Comparison of ENCODE assay signal across 2 cellular contexts in genomic region chr11:3328503-3328902, GRCh38. TPM values are rescaled to one million over a fixed set of nuclear protein-coding genes. Genes with fewer than 3 reads are reported as not detected.
DNase-seq lines count a peak whose midpoint lies in the region; ATAC-seq, FAIRE-seq and TF ChIP-seq lines count a peak whose summit lies in the region.
"Not testable (repeated sequence)": the region's sequence is repeated elsewhere in the genome, so short reads cannot be mapped to it uniquely, and the experiment has no call there.

No MANE protein-coding gene starts in this region.

- H3K4me3 Mint-ChIP-seq in natural killer cell treated with Interleukin-12 subunit alpha and Interleukin-12 subunit beta and Interleukin-15 and Interleukin-18, amount 100 ng/mL, for 72 hours = not testable (repeated sequence)

- SMC1A ChIA-PET in GM12878 (lab: Charles Lee; ENCODE audit: uncharacterized antibody, unreplicated experiment) = not testable (repeated sequence)

- CTCF ChIA-PET in GM12878 (lab: Yijun Ruan, JAX) = not testable (repeated sequence)

- WGBS in GM12878 (ENCODE audit: insufficient coverage, insufficient replicate concordance, low lambda C conversion rate, missing lambda C conversion rate) = no CpG with 5 or more reads among the region's 4 CpGs

- TF ChIP-seq EP300 in GM12878 (IDR thresholded peaks at IDR 0.05; ENCODE audit: borderline replicate concordance in 1 of 2, control insufficient read depth in 1 of 2, low read depth in 2 of 2, low read length in 2 of 2) = not testable (repeated sequence)

- not testable (repeated sequence) for H3K36me3 Mint-ChIP-seq in natural killer cell treated with Interleukin-12 subunit alpha and Interleukin-12 subunit beta and Interleukin-15 and Interleukin-18, amount 100 ng/mL, for 72 hours

- not testable (repeated sequence) for H3K27me3 Mint-ChIP-seq in natural killer cell treated with Interleukin-12 subunit alpha and Interleukin-12 subunit beta and Interleukin-15 and Interleukin-18, amount 100 ng/mL, for 72 hours

- POLR2A ChIA-PET in GM12878 (lab: Charles Lee) = not testable (repeated sequence)

- TF ChIP-seq CTCF in GM12878 (IDR thresholded peaks at IDR 0.05 in 2 of 3, conservative IDR thresholded peaks at IDR 0.05 in 1 of 3; ENCODE audit: control insufficient read depth in 2 of 3, extremely low read depth in 1 of 3, insufficient read depth in 1 of 3, low read depth in 3 of 3, low read length in 3 of 3) = not testable (repeated sequence)

- H3K4me2 ChIP-seq in GM12878 (ENCODE audit: control insufficient read depth, insufficient read depth) = not testable (repeated sequence)

- not testable (repeated sequence) for TF ChIP-seq POLR2A in GM12878 (IDR thresholded peaks at IDR 0.05; ENCODE audit: low read depth, low read length)

- not testable (repeated sequence) for H3K9ac ChIP-seq in GM12878 (ENCODE audit: control insufficient read depth, insufficient read depth, low read length)

- not testable (repeated sequence) for H3K27me3 ChIP-seq in GM12878 (replicated peaks in 1 of 2; ENCODE audit: control insufficient read depth in 2 of 2, insufficient read depth in 2 of 2, low read length in 1 of 2)

- not testable (repeated sequence) for H3K4me1 ChIP-seq in GM12878 (ENCODE audit: control insufficient read depth, insufficient read depth, low read length)

- ATAC-seq in GM12878 = 0 out of 3 replicates have a peak, but pooled peaks have one; percentile 20
- peak; percentile 59 to 83 for ATAC-seq in natural killer cell treated with Interleukin-12 subunit alpha and Interleukin-12 subunit beta and Interleukin-15 and Interleukin-18, amount 100 ng/mL, for 72 hours

- not testable (repeated sequence) for DNase-seq in GM12878 (ENCODE audit: low read depth, low spot score); natural killer cell treated with Interleukin-12 subunit alpha and Interleukin-12 subunit beta and Interleukin-15 and Interleukin-18, amount 100 ng/mL, for 72 hours (ENCODE audit: low spot score)

- RAD21 ChIA-PET in GM12878 (lab: Charles Lee; ENCODE audit: unreplicated experiment) = not testable (repeated sequence)

- H3K4me3 ChIP-seq in GM12878 = not testable (repeated sequence)

- not testable (repeated sequence) for H3K9me3 Mint-ChIP-seq in natural killer cell treated with Interleukin-12 subunit alpha and Interleukin-12 subunit beta and Interleukin-15 and Interleukin-18, amount 100 ng/mL, for 72 hours

- not testable (repeated sequence) for H4K20me1 ChIP-seq in GM12878 (ENCODE audit: control insufficient read depth, insufficient read depth)

- intact Hi-C loops in GM12878 (cut with micrococcal nuclease; ENCODE audit: unreplicated experiment) = not testable (repeated sequence)

- not testable (repeated sequence) for H3K27ac ChIP-seq in GM12878 (ENCODE audit: control insufficient read depth, insufficient read depth)

- not testable (repeated sequence) for FAIRE-seq in GM12878 (lab: Jason Lieb, UNC)

- not testable (repeated sequence) for TF ChIP-seq RAD21 in GM12878 (IDR thresholded peaks at IDR 0.05; ENCODE audit: insufficient read depth, low read depth, low read length)

- H2AFZ ChIP-seq in GM12878 (ENCODE audit: control insufficient read depth, low read depth, low read length) = not testable (repeated sequence)

- in situ Hi-C loops in GM12878 (cut with MboI) = not testable (repeated sequence)

- not testable (repeated sequence) for H3K9me3 ChIP-seq in GM12878 (replicated peaks; ENCODE audit: control insufficient read depth, insufficient read depth, low read length)

- not testable (repeated sequence) for H3K27ac Mint-ChIP-seq in natural killer cell treated with Interleukin-12 subunit alpha and Interleukin-12 subunit beta and Interleukin-15 and Interleukin-18, amount 100 ng/mL, for 72 hours

- not testable (repeated sequence) for H3K79me2 ChIP-seq in GM12878 (ENCODE audit: control insufficient read depth, insufficient read depth, low read length)

- BruUV-seq in GM12878 (replicated peaks; lab: Mats Ljungman, UMichigan) = not testable (repeated sequence)

- H3K4me1 Mint-ChIP-seq in natural killer cell treated with Interleukin-12 subunit alpha and Interleukin-12 subunit beta and Interleukin-15 and Interleukin-18, amount 100 ng/mL, for 72 hours (ENCODE audit: low read depth in 2 of 2) = not testable (repeated sequence)

- H3K36me3 ChIP-seq in GM12878 (ENCODE audit: control insufficient read depth in 2 of 2, insufficient read depth in 2 of 2, low read length in 1 of 2) = not testable (repeated sequence)

RNA-seq across cellular contexts. Expression of gene ZNF195, which starts 50.4 kb away (rescaled TPM):
- total RNA-seq in GM12878 (2013; cell fraction: nucleolus; rRNA removed) = 118 and 122 TPM in 2 replicates
- total RNA-seq in GM12878 (2014; rRNA removed) = 31.8 and 38.4 TPM in 2 replicates
- 35.9 and 38.8 TPM in 2 replicates for total RNA-seq in GM12878 (2014; rRNA removed; fragmentation: Illumina TruSeq; extraction: Trizol)
- 30.4 and 34.6 TPM in 2 replicates for total RNA-seq in GM12878 (2021)
- 17.4 TPM for polyA plus RNA-seq in GM12878 (2011; ENCODE audit: low read depth)
- 51.8 and 62.1 TPM in 2 replicates for polyA plus RNA-seq in GM12878 (2011; rRNA removed)
- polyA plus RNA-seq in GM12878 (2011; cell fraction: cytosol; rRNA removed) = 28.6 and 31.3 TPM in 2 replicates
- polyA plus RNA-seq in GM12878 (2011; cell fraction: nucleus; rRNA removed) = 36.2 and 43.9 TPM in 2 replicates
- polyA plus RNA-seq in GM12878 (2012) = 17.5 and 18.7 TPM in 2 replicates
- 34.2 and 43.0 TPM in 2 replicates for polyA plus RNA-seq in GM12878 (2014; fragmentation: Illumina TruSeq; extraction: Trizol)
- 10 to 100 TPM; 37.3 to 41.6 TPM for polyA plus RNA-seq in GM12878 (2014; fragmentation: Nextera tagmentation; extraction: Ambion mirVana)
- polyA plus RNA-seq in GM12878 (2014; rRNA removed) = 27.9 and 32.8 TPM in 2 replicates
- polyA plus RNA-seq in GM12878 (2016; fragmentation: Nextera tagmentation; extraction: Ambion mirVana) = 10 to 100 TPM; 41.3 to 49.9 TPM
- 39.4 and 42.8 TPM in 2 replicates for polyA minus RNA-seq in GM12878 (2011; rRNA and poly(A)+ RNA removed)
- 30.1 and 37.7 TPM in 2 replicates for polyA minus RNA-seq in GM12878 (2011; cell fraction: cytosol; rRNA and poly(A)+ RNA removed)
- polyA minus RNA-seq in GM12878 (2011; cell fraction: nucleus; rRNA and poly(A)+ RNA removed) = 39.8 and 67.5 TPM in 2 replicates
- 10 to 100 TPM; 46.8 to 53.9 TPM for total RNA-seq in natural killer cell treated with Interleukin-12 subunit alpha and Interleukin-12 subunit beta and Interleukin-15 and Interleukin-18, amount 100 ng/mL, for 72 hours
